Comparison of ENCODE assay signal across 8 cellular contexts in the genomic region with DNA sequence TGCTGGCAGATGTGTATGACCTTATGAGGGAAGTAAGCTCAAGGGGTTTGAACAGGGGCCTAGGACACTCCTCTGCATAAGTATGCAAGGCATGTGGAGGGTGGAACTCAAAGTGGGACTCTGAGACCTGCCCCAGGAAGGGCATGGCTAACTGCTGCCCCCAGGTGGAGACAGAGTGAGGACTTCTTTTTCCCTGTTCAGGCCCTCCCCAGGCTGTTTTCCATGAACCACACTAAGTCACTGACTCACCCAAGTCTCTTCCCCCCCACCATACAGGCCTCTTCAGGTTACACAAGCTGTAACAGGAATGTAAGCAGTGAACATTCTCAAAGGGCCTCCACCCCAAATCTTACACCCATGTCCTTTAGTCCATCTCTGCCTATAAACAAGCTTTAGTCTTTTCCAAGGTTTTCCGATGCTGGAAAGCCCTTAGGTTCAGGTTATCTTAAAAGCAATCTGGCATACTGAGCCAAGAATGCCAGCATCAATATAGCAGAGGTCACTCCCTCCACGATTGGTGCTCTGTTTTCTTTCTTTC. TPM values are rescaled to one million over a fixed set of nuclear protein-coding genes. Genes with fewer than 3 reads are reported as not detected.
DNase-seq lines count a peak whose midpoint lies in the region; ATAC-seq and TF ChIP-seq lines count a peak whose summit lies in the region.

No MANE protein-coding gene starts in this region.

- H3K9me3 Mint-ChIP-seq in HFFc6 (no peaks in the 10 kb centered on the region), progenitor cell of endocrine pancreas (ENCODE audit: low read depth) (no peaks in the 10 kb centered on the region)

- H3K27me3 Mint-ChIP-seq in HFFc6 (ENCODE audit: insufficient read depth) (peaks cover 5% of the 10 kb centered on the region), progenitor cell of endocrine pancreas (no peaks in the 10 kb centered on the region)

- DNase-seq in HFFc6 (peak; percentile 97), SIG-M5 (lab: John Stamatoyannopoulos, UW) (peak; percentile 19), Right ventricle myocardium inferior (ENCODE audit: missing footprints) (peak; percentile 77), progenitor cell of endocrine pancreas (ENCODE audit: low spot score, unreplicated experiment) (peak; percentile 57), cortex of kidney (lab: John Stamatoyannopoulos, UW) (no peak)
- peak; percentile 75 for DNase-seq in activated naive CD4-positive, alpha-beta T cell treated with anti-CD3 and anti-CD28 coated beads, Interleukin-2, amount 50 U/mL, for 16 hours

- peak overlapping the region; percentile 85 for H3K27ac Mint-ChIP-seq in HFFc6
- peak overlapping the region; percentile 91 for H3K27ac Mint-ChIP-seq in progenitor cell of endocrine pancreas

- ATAC-seq in Right ventricle myocardium inferior (peak; percentile 83), HG02970 (IDR thresholded peaks at IDR 0.05; ENCODE audit: low FRiP score, unreplicated experiment) (no peak)

- H3K4me1 Mint-ChIP-seq in HFFc6 (ENCODE audit: low read depth) (peaks cover 59% of the 10 kb centered on the region), progenitor cell of endocrine pancreas (ENCODE audit: low read depth) (peaks cover 35% of the 10 kb centered on the region)

- H3K27ac ChIP-seq in C4-2B, result peak overlapping the region; percentile 19

- no peak; the same call in 1 of the 2 replicates for TF ChIP-seq CTCF in C4-2B (conservative IDR thresholded peaks at IDR 0.05)
- TF ChIP-seq CTCF in HFFc6 (IDR thresholded peaks at IDR 0.05), result peak; percentile 90
- TF ChIP-seq CTCF in progenitor cell of endocrine pancreas (IDR thresholded peaks at IDR 0.05; ENCODE audit: unreplicated experiment), result peak; percentile 66

- peaks cover 28% of the 10 kb centered on the region for H3K36me3 Mint-ChIP-seq in HFFc6 (ENCODE audit: low read depth)
- H3K36me3 Mint-ChIP-seq in progenitor cell of endocrine pancreas (ENCODE audit: insufficient read depth), result peaks cover 37% of the 10 kb centered on the region

- H3K4me3 Mint-ChIP-seq in HFFc6 (peak overlapping the region; percentile 55), progenitor cell of endocrine pancreas (ENCODE audit: low read depth) (no peak overlapping the region)

- intact Hi-C loops in Right ventricle myocardium inferior (cut with DNase I), result loop anchor here (1.0 to 2.0 kb wide), 4 partner anchors 16 to 162 kb away; no protein-coding TSS in a partner anchor

RNA-seq across cellular contexts. Expression of a gene that starts 13.1 kb away (rescaled TPM):
- 1,000 to 10,000 TPM; 1,302 to 1,474 (median 1,327) TPM for total RNA-seq in HFFc6 (2021; fragmentation: NEBNext Ultra II Directional; extraction: Animal tissue kit (Norgen Biotek cat#: 25700))
- total RNA-seq in Right ventricle myocardium inferior (907 TPM), progenitor cell of endocrine pancreas (1,931 and 1,938 TPM in 2 replicates)

RNA-seq across cellular contexts. Expression of a gene that starts 14.0 kb away (rescaled TPM):
- total RNA-seq in HFFc6 (2021; fragmentation: NEBNext Ultra II Directional; extraction: Animal tissue kit (Norgen Biotek cat#: 25700)), result 100 to 1,000 TPM; 426 to 589 (median 452) TPM
- total RNA-seq in Right ventricle myocardium inferior (332 TPM), progenitor cell of endocrine pancreas (27.2 and 39.8 TPM in 2 replicates)

RNA-seq across cellular contexts. Expression of a gene that starts 30.7 kb away (rescaled TPM):
- 10 to 100 TPM; 14.6 to 18.0 (median 16.9) TPM for total RNA-seq in HFFc6 (2021; fragmentation: NEBNext Ultra II Directional; extraction: Animal tissue kit (Norgen Biotek cat#: 25700))
- total RNA-seq in Right ventricle myocardium inferior (13.7 TPM), progenitor cell of endocrine pancreas (23.1 and 26.0 TPM in 2 replicates)

RNA-seq across cellular contexts. Expression of a gene that starts 41.0 kb away (rescaled TPM):
- 100 to 1,000 TPM in 2 of 6 experiments, 10 to 100 TPM in 4; 89.6 to 106 (median 95.8) TPM for total RNA-seq in HFFc6 (2021; fragmentation: NEBNext Ultra II Directional; extraction: Animal tissue kit (Norgen Biotek cat#: 25700))
- total RNA-seq in Right ventricle myocardium inferior (34.1 TPM), progenitor cell of endocrine pancreas (134 and 140 TPM in 2 replicates)

RNA-seq across cellular contexts. Expression of a gene that starts 51.9 kb away (rescaled TPM):
- total RNA-seq in HFFc6 (2021; fragmentation: NEBNext Ultra II Directional; extraction: Animal tissue kit (Norgen Biotek cat#: 25700)), result 10 to 100 TPM; 32.5 to 39.6 (median 36.4) TPM
- total RNA-seq in Right ventricle myocardium inferior, result 16.4 TPM
- total RNA-seq in progenitor cell of endocrine pancreas, result 42.7 and 47.0 TPM in 2 replicates
